Comparison of ENCODE assay signal across 16 cellular contexts in the genomic region with DNA sequence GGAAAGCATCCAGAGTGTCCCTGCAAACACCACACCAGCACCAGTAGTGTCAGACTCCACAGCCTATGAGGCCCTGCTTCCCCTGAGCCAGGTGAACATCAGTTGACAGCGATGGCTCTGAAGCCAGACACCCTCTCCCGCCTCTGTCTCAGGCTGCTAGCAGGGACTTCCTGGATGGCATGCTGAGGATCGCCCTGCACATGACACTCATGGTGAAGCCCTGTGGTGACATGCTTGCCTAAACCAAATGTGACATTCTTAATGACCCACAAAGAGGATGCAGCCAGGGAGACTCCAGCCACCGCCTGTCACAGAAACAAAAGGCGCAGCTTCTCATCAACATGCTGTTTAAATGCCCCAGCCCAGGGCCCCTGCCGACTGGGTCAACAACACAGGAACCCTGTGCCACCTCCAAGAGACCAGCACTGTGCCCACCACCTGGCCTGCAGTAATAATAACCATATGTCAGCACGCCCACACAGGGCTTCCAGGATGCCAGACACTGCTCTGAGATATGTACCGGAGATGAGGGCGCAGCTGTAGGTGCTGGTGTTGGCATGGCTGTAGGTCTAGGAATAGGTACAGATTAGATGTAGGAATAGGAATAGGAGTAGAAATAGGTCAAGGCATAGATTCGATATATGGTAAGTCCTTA.
A peak's percentile ranks its signal among the peaks of the same experiment; 100 is the strongest.
DNase-seq lines count a peak whose midpoint lies in the region; ATAC-seq and TF ChIP-seq lines count a peak whose summit lies in the region.
"Had no signal": no experiment of that assay in that cellular context is flagged by ENCODE, and none has a peak within 500 bp of the region (broad histone marks: within the 10 kb centered on the region; RNA-seq: fewer than 3 reads in every experiment).

No MANE protein-coding gene starts in this region.

- H2BK120ac ChIP-seq in neuronal stem cell (ENCODE audit: low read depth, low read length): no peak overlapping the region

- peaks cover under 1% of the 10 kb centered on the region for H3K9me3 Mint-ChIP-seq in chondrocyte (ENCODE audit: low read depth)
- H3K9me3 Mint-ChIP-seq: activated naive CD4-positive, alpha-beta T cell treated with anti-CD3 and anti-CD28 coated beads, Interleukin-2, amount 10 ng/mL, durations not matched to agents 7 days and 5 days had no signal

- H3K9me3 ChIP-seq in BLaER1 treated with 17β-estradiol and CSF1 and Interleukin-3, amounts not matched to agents 10 nM and 100 nM (replicated peaks in 1 of 11): peaks cover 5 to 16% (median 11%) of the 10 kb centered on the region in 11 experiments
- H3K9me3 ChIP-seq in neuronal stem cell (replicated peaks in 1 of 2; ENCODE audit: control insufficient read depth in 2 of 2, insufficient read depth in 1 of 2, low read depth in 1 of 2, low read length in 2 of 2): no peaks in the 10 kb centered on the region
- H3K9me3 ChIP-seq in esophagus muscularis mucosa: peaks cover 0 to 4% (median under 1%) of the 10 kb centered on the region in 4 donors
- H3K9me3 ChIP-seq: body of pancreas, right lobe of liver had no signal

- no CpG with 5 or more reads among the region's 10 CpGs for WGBS in neuronal stem cell (ENCODE audit: extremely low coverage in 2 of 2, insufficient read length in 2 of 2, insufficient replicate concordance in 1 of 2), 2 donors
- 76% methylated on average over 10 of the region's 10 CpGs for whole genome bisulfite sequencing in esophagus muscularis mucosa

- TF ChIP-seq EP300 in esophagus muscularis mucosa (IDR thresholded peaks at IDR 0.05): no peak

- peak overlapping the region in 8 of 11 experiments; percentile 11 to 96 (median 63); a peak in 15 of 22 replicates for H3K4me2 ChIP-seq in BLaER1 treated with 17β-estradiol and CSF1 and Interleukin-3, amounts not matched to agents 10 nM and 100 nM
- no peak overlapping the region for H3K4me2 ChIP-seq in neuronal stem cell (ENCODE audit: insufficient read depth, low read length, poor library complexity, severe bottlenecking)
- H3K4me2 ChIP-seq: neural progenitor cell had no signal

- no peaks in the 10 kb centered on the region for H3K4me1 Mint-ChIP-seq in chondrocyte (ENCODE audit: low read depth)
- H3K4me1 Mint-ChIP-seq: activated naive CD4-positive, alpha-beta T cell treated with anti-CD3 and anti-CD28 coated beads, Interleukin-2, amount 10 ng/mL, durations not matched to agents 7 days and 5 days; neural progenitor cell had no signal

- peak; percentile 94 for DNase-seq in NCI-H146 (lab: John Stamatoyannopoulos, UW)
- peak; percentile 42 for DNase-seq in chondrocyte (ENCODE audit: low spot score)
- DNase-seq in neuronal stem cell (ENCODE audit: low spot score): no peak
- DNase-seq in NCI-H446 treated with DMSO at 0.1 percent for 48 hours (lab: John Stamatoyannopoulos, UW): no peak
- DNase-seq in RWPE1 (ENCODE audit: low spot score): no peak
- DNase-seq in esophagus muscularis mucosa (ENCODE audit: extremely low spot score): no peak
- DNase-seq: activated naive CD4-positive, alpha-beta T cell treated with anti-CD3 and anti-CD28 coated beads, Interleukin-2, amount 10 ng/mL, durations not matched to agents 7 days and 5 days; activated T-cell treated with anti-CD3 and anti-CD28 coated beads for 4 hours; body of pancreas; heart right ventricle; SHP77 treated with DMSO at 0.1 percent for 48 hours; stimulated activated CD4-positive, alpha-beta T cell treated with anti-CD3 and anti-CD28 coated beads, Interleukin-2, amount 100 ng/mL, for 24 hours had no signal

- peaks cover 0 to 7% (median 0%) of the 10 kb centered on the region in 11 experiments; a peak in 2 of 22 replicates for H4K20me1 ChIP-seq in BLaER1 treated with 17β-estradiol and CSF1 and Interleukin-3, amounts not matched to agents 10 nM and 100 nM

- H3K27ac Mint-ChIP-seq in chondrocyte (ENCODE audit: unreplicated experiment): no peak overlapping the region
- H3K27ac Mint-ChIP-seq: activated naive CD4-positive, alpha-beta T cell treated with anti-CD3 and anti-CD28 coated beads, Interleukin-2, amount 10 ng/mL, durations not matched to agents 7 days and 5 days; neural progenitor cell had no signal

- no peak overlapping the region for H3K4me3 ChIP-seq in BLaER1 treated with 17β-estradiol and CSF1 and Interleukin-3, amounts not matched to agents 10 nM and 100 nM
- H3K4me3 ChIP-seq in neuronal stem cell (ENCODE audit: low read length in 2 of 2) (no peak overlapping the region), esophagus muscularis mucosa (no peak overlapping the region)
- H3K4me3 ChIP-seq: body of pancreas, heart right ventricle, neural progenitor cell, right lobe of liver had no signal

- H3K4me1 ChIP-seq in BLaER1 treated with 17β-estradiol and CSF1 and Interleukin-3, amounts not matched to agents 10 nM and 100 nM: peaks cover 0 to 67% (median 58%) of the 10 kb centered on the region in 10 experiments; a peak in 18 of 20 replicates
- peaks cover 0 to 2% of the 10 kb centered on the region in 2 donors for H3K4me1 ChIP-seq in neuronal stem cell (ENCODE audit: control insufficient read depth in 2 of 2, insufficient read depth in 1 of 2, low read depth in 1 of 2, low read length in 2 of 2)
- no peaks in the 10 kb centered on the region for H3K4me1 ChIP-seq in esophagus muscularis mucosa
- H3K4me1 ChIP-seq: body of pancreas, heart right ventricle, neural progenitor cell, right lobe of liver had no signal

- peak overlapping the region; percentile 74 for H3K18ac ChIP-seq in neuronal stem cell (ENCODE audit: low read length)

- no peak for ATAC-seq in GM21723 (IDR thresholded peaks at IDR 0.05; ENCODE audit: unreplicated experiment)
- ATAC-seq: body of pancreas, heart right ventricle, right lobe of liver had no signal

- no peak overlapping the region for H3K9ac ChIP-seq in BLaER1 treated with 17β-estradiol and CSF1 and Interleukin-3, amounts not matched to agents 10 nM and 100 nM
- peak overlapping the region; percentile 15 for H3K9ac ChIP-seq in neuronal stem cell (ENCODE audit: low read depth, low read length, poor library complexity)
- H3K9ac ChIP-seq: neural progenitor cell had no signal

- TF ChIP-seq POLR2A in esophagus muscularis mucosa (IDR thresholded peaks at IDR 0.05; ENCODE audit: low read depth): no peak

- no peak overlapping the region for H4K91ac ChIP-seq in neuronal stem cell (ENCODE audit: low read depth, low read length, poor library complexity)

- H3K23ac ChIP-seq in neuronal stem cell (ENCODE audit: low read depth, low read length, poor library complexity): no peak overlapping the region

- H2BK12ac ChIP-seq in neuronal stem cell (ENCODE audit: low read length): no peak overlapping the region

- intact Hi-C loops in esophagus muscularis mucosa (cut with DNase I): no loop called here

- CTCF ChIA-PET in RWPE1 (lab: Yijun Ruan, JAX): no interaction called here

- H2BK15ac ChIP-seq in neuronal stem cell (ENCODE audit: low read length): no peak overlapping the region

- no peak overlapping the region for H2AFZ ChIP-seq in neuronal stem cell (ENCODE audit: low read length)
- H2AFZ ChIP-seq: neural progenitor cell had no signal

- no peak overlapping the region for H2BK5ac ChIP-seq in neuronal stem cell (ENCODE audit: low read length)

- H3K27me3 ChIP-seq in BLaER1 treated with 17β-estradiol and CSF1 and Interleukin-3, amounts not matched to agents 10 nM and 100 nM: no peaks in the 10 kb centered on the region
- H3K27me3 ChIP-seq in neuronal stem cell (ENCODE audit: control insufficient read depth in 3 of 3, insufficient read depth in 3 of 3, low read depth in 1 of 3, low read length in 3 of 3): peaks cover 0 to 2% (median 0%) of the 10 kb centered on the region in 3 experiments
- peaks cover 0 to 13% (median 0%) of the 10 kb centered on the region in 4 donors for H3K27me3 ChIP-seq in esophagus muscularis mucosa
- H3K27me3 ChIP-seq: body of pancreas, heart right ventricle, neural progenitor cell, right lobe of liver had no signal

- no peaks in the 10 kb centered on the region for H3K36me3 Mint-ChIP-seq in chondrocyte (ENCODE audit: low read depth)
- H3K36me3 Mint-ChIP-seq: activated naive CD4-positive, alpha-beta T cell treated with anti-CD3 and anti-CD28 coated beads, Interleukin-2, amount 10 ng/mL, durations not matched to agents 7 days and 5 days; neural progenitor cell had no signal

- H3K27ac ChIP-seq in BLaER1 treated with 17β-estradiol and CSF1 and Interleukin-3, amounts not matched to agents 10 nM and 100 nM: no peak overlapping the region
- H3K27ac ChIP-seq in neuronal stem cell (replicated peaks; ENCODE audit: low read length): no peak overlapping the region
- H3K27ac ChIP-seq in RWPE1: no peak overlapping the region
- H3K27ac ChIP-seq in esophagus muscularis mucosa (replicated peaks in 1 of 4): no peak overlapping the region
- H3K27ac ChIP-seq: body of pancreas, heart right ventricle, neural progenitor cell, right lobe of liver had no signal

- H3K14ac ChIP-seq in neuronal stem cell (ENCODE audit: low read length): peak overlapping the region; percentile 79

- H3K4me3 Mint-ChIP-seq in chondrocyte (ENCODE audit: unreplicated experiment): no peak overlapping the region
- H3K4me3 Mint-ChIP-seq: activated naive CD4-positive, alpha-beta T cell treated with anti-CD3 and anti-CD28 coated beads, Interleukin-2, amount 10 ng/mL, durations not matched to agents 7 days and 5 days; neural progenitor cell had no signal

- peaks cover 2% of the 10 kb centered on the region for H3K27me3 Mint-ChIP-seq in chondrocyte (ENCODE audit: low read depth)

- H3K36me3 ChIP-seq in BLaER1 treated with 17β-estradiol and CSF1 and Interleukin-3, amounts not matched to agents 10 nM and 100 nM: no peaks in the 10 kb centered on the region
- H3K36me3 ChIP-seq in neuronal stem cell (replicated peaks in 1 of 2; ENCODE audit: control insufficient read depth in 2 of 2, insufficient read depth in 2 of 2, low read length in 2 of 2): no peaks in the 10 kb centered on the region
- no peaks in the 10 kb centered on the region for H3K36me3 ChIP-seq in esophagus muscularis mucosa
- H3K36me3 ChIP-seq: heart right ventricle, neural progenitor cell, right lobe of liver had no signal

- peak overlapping the region; percentile 61 for H3K4ac ChIP-seq in neuronal stem cell (ENCODE audit: low read length)

- H4K8ac ChIP-seq in neuronal stem cell (ENCODE audit: low read depth, low read length): peak overlapping the region; percentile 48

- H2AK5ac ChIP-seq in neuronal stem cell (ENCODE audit: low read depth, low read length): no peak overlapping the region

- POLR2A ChIA-PET in RWPE1 (lab: Yijun Ruan, JAX; ENCODE audit: low non-redundant PET): no interaction called here

- TF ChIP-seq CTCF in chondrocyte (IDR thresholded peaks at IDR 0.05) (no peak), RWPE1 (conservative IDR thresholded peaks at IDR 0.05; ENCODE audit: low read depth) (no peak), esophagus muscularis mucosa (IDR thresholded peaks at IDR 0.05) (no peak)

- H3K79me1 ChIP-seq in neuronal stem cell (ENCODE audit: low read depth, low read length): no peaks in the 10 kb centered on the region

Comparison
In these comparisons a context has a peak if more than half of its experiments do, and no peak if none do; other contexts are left out.
1. DNase-seq: peak in NCI-H146 (single experiment) and chondrocyte (single experiment); none in neuronal stem cell (single experiment), NCI-H446 treated with DMSO at 0.1 percent for 48 hours (single experiment), RWPE1 (single experiment) and esophagus muscularis mucosa (single experiment).